16 cellular contexts compared by ENCODE assay signal in the genomic region with DNA sequence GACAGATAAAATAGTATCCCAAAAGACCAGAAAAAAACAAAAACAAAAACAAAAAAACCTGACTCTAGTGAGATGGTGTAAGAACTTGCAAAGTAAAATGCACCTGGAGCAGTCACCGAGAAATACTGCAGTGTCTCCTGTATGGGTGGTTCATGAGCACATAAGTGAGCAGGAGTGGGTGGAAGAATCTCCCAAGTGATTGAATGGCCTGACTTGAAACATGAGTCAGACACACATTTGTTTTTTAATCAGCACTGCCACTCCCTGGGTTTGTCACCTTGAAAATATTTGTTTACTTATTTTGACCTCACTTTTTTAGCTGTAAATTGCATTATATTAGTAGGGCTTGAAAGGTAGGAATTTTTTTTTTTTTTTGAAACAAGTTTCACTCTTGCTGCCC. TPM values are rescaled to one million over a fixed set of nuclear protein-coding genes. Genes with fewer than 3 reads are reported as not detected.
DNase-seq lines count a peak whose midpoint lies in the region; ATAC-seq, FAIRE-seq and TF ChIP-seq lines count a peak whose summit lies in the region.
"Had no signal": no experiment of that assay in that cellular context is flagged by ENCODE, and none has a peak within 500 bp of the region (broad histone marks: within the 10 kb centered on the region; RNA-seq: fewer than 3 reads in every experiment).

No MANE protein-coding gene starts in this region.

- no peaks in the 10 kb centered on the region for H3K9me3 ChIP-seq in aorta (ENCODE audit: control insufficient read depth, low read length)
- H3K9me3 ChIP-seq: colonic mucosa, mucosa of descending colon had no signal

- H4K20me1 ChIP-seq in GM23338 (replicated peaks; ENCODE audit: insufficient read depth), result no peaks in the 10 kb centered on the region

- H3K27me3 Mint-ChIP-seq in GM23338 (ENCODE audit: insufficient read depth, low read depth, poor library complexity), result peaks cover 10% of the 10 kb centered on the region
- peaks cover 9% of the 10 kb centered on the region for H3K27me3 Mint-ChIP-seq in brain
- H3K27me3 Mint-ChIP-seq in mesothelial cell of epicardium (ENCODE audit: low read depth), result no peaks in the 10 kb centered on the region
- H3K27me3 Mint-ChIP-seq: activated naive CD8-positive, alpha-beta T cell treated with anti-CD3 and anti-CD28 coated beads, Interleukin-2, amount 10 ng/mL, durations not matched to agents 7 days and 5 days had no signal

- no peaks in the 10 kb centered on the region for H3K9me2 ChIP-seq in GM23338 (ENCODE audit: insufficient read depth)

- H3K4me3 ChIP-seq in AG10803 (ENCODE audit: low read length) (no peak overlapping the region), GM23338 (no peak overlapping the region), aorta (ENCODE audit: low read length in 2 of 2) (no peak overlapping the region)
- H3K4me3 ChIP-seq: colonic mucosa, mucosa of descending colon had no signal

- peaks cover 46% of the 10 kb centered on the region for H3K36me3 ChIP-seq in GM23338 (ENCODE audit: insufficient read depth)
- H3K36me3 ChIP-seq in aorta (ENCODE audit: control insufficient read depth in 1 of 2, insufficient read depth in 2 of 2, low read length in 1 of 2), result peaks cover 0 to 4% of the 10 kb centered on the region in 2 donors
- H3K36me3 ChIP-seq: colonic mucosa had no signal

- H3K4me1 ChIP-seq in GM23338 (ENCODE audit: insufficient read depth) (0 out of 2 replicates have a peak, but pooled peaks cover 3% of the 10 kb centered on the region), aorta (ENCODE audit: control insufficient read depth in 1 of 2, insufficient read depth in 2 of 2, low read length in 2 of 2) (no peaks in the 10 kb centered on the region)

- DNase-seq in AG10803 (ENCODE audit: low read depth) (peak; percentile 0), GM23338 (ENCODE audit: low spot score) (no peak), mesothelial cell of epicardium (ENCODE audit: low spot score in 2 of 2, unreplicated experiment in 2 of 2) (no peak), frontal cortex (ENCODE audit: low spot score in 2 of 2) (no peak), middle frontal gyrus (ENCODE audit: extremely low spot score, low spot score) (no peak), activated gamma-delta T cell (lab: John Stamatoyannopoulos, UW) (no peak), aorta (no peak)
- DNase-seq: activated CD4-positive, alpha-beta T cell treated with anti-CD3 and anti-CD28 coated beads, Interleukin-2, amount 50 U/mL, for 4 hours; activated naive CD8-positive, alpha-beta T cell treated with anti-CD3 and anti-CD28 coated beads, Interleukin-2, amount 10 ng/mL, durations not matched to agents 7 days and 5 days; colonic mucosa; GOT3; immature natural killer cell; mucosa of descending colon; MV-4-11; NCI-H226 had no signal

- peaks cover 63% of the 10 kb centered on the region for H3K79me2 ChIP-seq in GM23338 (replicated peaks; ENCODE audit: insufficient read depth)

- peak overlapping the region; percentile 56; the same call in 1 of the 2 replicates for H3K27ac Mint-ChIP-seq in GM23338
- H3K27ac Mint-ChIP-seq in brain, result peak overlapping the region in 1 of 5 experiments; percentile 97
- H3K27ac Mint-ChIP-seq in mesothelial cell of epicardium, result no peak overlapping the region

- ATAC-seq in GM23338, result no peak
- no peak for ATAC-seq in aorta (ENCODE audit: low FRiP score)
- ATAC-seq: mucosa of descending colon had no signal

- no peak for TF ChIP-seq CTCF in AG10803 (conservative IDR thresholded peaks at IDR 0.05; ENCODE audit: low read length)
- TF ChIP-seq CTCF in GM23338 (conservative IDR thresholded peaks at IDR 0.05; ENCODE audit: low read depth in 2 of 2), result no peak
- TF ChIP-seq CTCF in brain (conservative IDR thresholded peaks at IDR 0.05), result no peak
- no peak for TF ChIP-seq CTCF in mesothelial cell of epicardium (IDR thresholded peaks at IDR 0.05; ENCODE audit: unreplicated experiment)

- no peaks in the 10 kb centered on the region for H3F3A ChIP-seq in GM23338 (replicated peaks; ENCODE audit: low read depth)

- H3K4me3 Mint-ChIP-seq in GM23338, result no peak overlapping the region
- peak overlapping the region in 4 of 5 experiments; percentile 54 to 99 (median 99) for H3K4me3 Mint-ChIP-seq in brain
- peak overlapping the region; percentile 99 for H3K4me3 Mint-ChIP-seq in mesothelial cell of epicardium

- WGBS in aorta, 2 donors, result 96 to 99% methylated on average over 1 of the region's 1 CpG

- H3K9me3 Mint-ChIP-seq in GM23338 (peaks cover 35% of the 10 kb centered on the region), brain (peaks cover 33 to 43% (median 35%) of the 10 kb centered on the region in 5 experiments), mesothelial cell of epicardium (peaks cover 27% of the 10 kb centered on the region)
- H3K9me3 Mint-ChIP-seq: immature natural killer cell had no signal

- H3K36me3 Mint-ChIP-seq in GM23338 (ENCODE audit: low read depth), result peaks cover 65% of the 10 kb centered on the region
- peaks cover 69% of the 10 kb centered on the region for H3K36me3 Mint-ChIP-seq in brain
- peaks cover 55% of the 10 kb centered on the region for H3K36me3 Mint-ChIP-seq in mesothelial cell of epicardium

- H3K27ac ChIP-seq in GM23338 (ENCODE audit: low read depth) (peak overlapping the region; percentile 86; the same call in 1 of the 2 replicates), aorta (ENCODE audit: low read depth in 1 of 2, low read length in 2 of 2) (no peak overlapping the region)
- H3K27ac ChIP-seq: colonic mucosa had no signal

- intact Hi-C loops in aorta (cut with DNase I), result loop anchor here in 1 of 2 donors (5.0 kb wide), 1 partner anchor 122 kb away; a partner anchor contains a TSS

- H2AFZ ChIP-seq in GM23338, result no peak overlapping the region

- H3K4me1 Mint-ChIP-seq in GM23338, result peaks cover 8% of the 10 kb centered on the region
- H3K4me1 Mint-ChIP-seq in brain, result peaks cover 32% of the 10 kb centered on the region
- H3K4me1 Mint-ChIP-seq in mesothelial cell of epicardium, result peaks cover 16% of the 10 kb centered on the region

- no peak for FAIRE-seq in frontal cortex (lab: Jason Lieb, UNC)

- no peak overlapping the region for H3K4me2 ChIP-seq in GM23338

- H3K27me3 ChIP-seq in GM23338 (ENCODE audit: insufficient read depth) (no peaks in the 10 kb centered on the region), aorta (ENCODE audit: control insufficient read depth in 1 of 2, insufficient read depth in 2 of 2, low read length in 1 of 2) (no peaks in the 10 kb centered on the region)
- H3K27me3 ChIP-seq: colonic mucosa had no signal

TF ChIP-seq in GM23338, 12 proteins besides CTCF, POLR2A, EP300 and RAD21:
- TF ChIP-seq NANOG (IDR thresholded peaks at IDR 0.05; ENCODE audit: borderline replicate concordance) (no peak), ZNF114 (CRISPR knock-in tag; IDR thresholded peaks at IDR 0.05) (no peak)

RNA-seq across cellular contexts. Expression of a gene that starts 2.0 kb away (rescaled TPM):
- 47.5 and 48.4 TPM in 2 replicates for total RNA-seq in GM23338 (2014; rRNA removed; shearing (Covaris generic))
- polyA plus RNA-seq in GM23338 (2016; fragmentation: Nextera tagmentation; extraction: Ambion mirVana) (12.6 and 18.0 TPM in 2 replicates), brain (ENCODE audit: insufficient read depth, low read depth, low replicate concordance) (4.5 TPM), aorta (1 to 10 TPM; 3.1 to 3.3 TPM)
- total RNA-seq in mesothelial cell of epicardium (39.4 to 41.5 TPM (median 39.9 TPM) in 3 replicates), frontal cortex (25.7 TPM), aorta (10 to 100 TPM; 13.4 to 20.2 TPM)
